18 cellular contexts compared by ENCODE assay signal in genomic region chr14:54767450-54767849, GRCh38.
"Had no signal": no experiment of that assay in that cellular context is flagged by ENCODE, and none has a peak within 500 bp of the region (broad histone marks: within the 10 kb centered on the region; RNA-seq: fewer than 3 reads in every experiment).

No MANE protein-coding gene starts in this region.

- H3K9ac ChIP-seq: neural progenitor cell had no signal

- ATAC-seq: left lung; naive thymus-derived CD8-positive, alpha-beta T cell had no signal

- H3K36me3 ChIP-seq: left lung, neural progenitor cell had no signal

- H3K27ac Mint-ChIP-seq: activated B cell treated with CpG ODN at 0.5 μM for 24 hours; brain; mesothelial cell of epicardium; naive thymus-derived CD8-positive, alpha-beta T cell; T-helper 1 cell treated with Interleukin-12 subunit alpha and Interleukin-12 subunit beta and Interleukin-4 antibody, amounts not matched to agents 30 μg/mL and 1 μg/mL, for 36 hours; type B pancreatic cell had no signal

- H3K9me3 Mint-ChIP-seq: activated B cell treated with CpG ODN at 0.5 μM for 24 hours; brain; dendritic cell treated with granulocyte-macrophage colony-stimulating factor and Interleukin-4, amounts not matched to agents 40 ng/mL and 50 ng/mL, for 4 days; mesothelial cell of epicardium; naive thymus-derived CD8-positive, alpha-beta T cell; neural progenitor cell; T-helper 1 cell treated with Interleukin-12 subunit alpha and Interleukin-12 subunit beta and Interleukin-4 antibody, amounts not matched to agents 30 μg/mL and 1 μg/mL, for 36 hours; type B pancreatic cell had no signal

- H3K27me3 ChIP-seq: left lung, neural progenitor cell, stomach, suprapubic skin had no signal

- H3K36me3 Mint-ChIP-seq: naive thymus-derived CD8-positive, alpha-beta T cell had no signal

- DNase-seq: activated B cell treated with CpG ODN at 0.5 μM for 24 hours; activated CD4-positive, alpha-beta T cell treated with anti-CD3 and anti-CD28 coated beads for 4 hours; activated naive CD4-positive, alpha-beta T cell treated with Interleukin-2 at 50 U/mL for 16 hours; activated T-cell treated with anti-CD3 and anti-CD28 coated beads, Interleukin-2, amount 50 U/mL, for 1 hour; caudate nucleus; effector CD4-positive, alpha-beta T cell; left lung; mammary epithelial cell; naive thymus-derived CD8-positive, alpha-beta T cell; retina; stomach had no signal

- H3K27me3 Mint-ChIP-seq: activated B cell treated with CpG ODN at 0.5 μM for 24 hours, type B pancreatic cell had no signal

- H3K27ac ChIP-seq: left lung, neural progenitor cell, suprapubic skin had no signal

- H3K4me3 Mint-ChIP-seq: activated B cell treated with CpG ODN at 0.5 μM for 24 hours; brain; dendritic cell treated with granulocyte-macrophage colony-stimulating factor and Interleukin-4, amounts not matched to agents 40 ng/mL and 50 ng/mL, for 4 days; mesothelial cell of epicardium; naive thymus-derived CD8-positive, alpha-beta T cell; neural progenitor cell; T-helper 1 cell treated with Interleukin-12 subunit alpha and Interleukin-12 subunit beta and Interleukin-4 antibody, amounts not matched to agents 30 μg/mL and 1 μg/mL, for 36 hours; type B pancreatic cell had no signal

- H3K4me1 Mint-ChIP-seq: activated B cell treated with CpG ODN at 0.5 μM for 24 hours; naive thymus-derived CD8-positive, alpha-beta T cell had no signal

- H3K4me3 ChIP-seq: left lung, neural progenitor cell, stomach, suprapubic skin had no signal

- H3K9me3 ChIP-seq: left lung, stomach, suprapubic skin had no signal
